In genomic region chr1:117582341-117582902, GRCh38 we compare ENCODE assay signal across 17 cellular contexts.
"Had no signal": no experiment of that assay in that cellular context is flagged by ENCODE, and none has a peak within 500 bp of the region (broad histone marks: within the 10 kb centered on the region; RNA-seq: fewer than 3 reads in every experiment).

No MANE protein-coding gene starts in this region.

- ATAC-seq: stimulated activated effector memory CD8-positive, alpha-beta T cell treated with anti-CD3 and anti-CD28 coated beads, Interleukin-12 subunit alpha, Interleukin-12 subunit beta, amount 100 ng/mL, for 72 hours; T-cell had no signal

- H3K27ac ChIP-seq: dorsolateral prefrontal cortex, epithelial cell of prostate had no signal

- H3K4me2 ChIP-seq: SK-N-SH had no signal

- H3K9me2 ChIP-seq: SK-N-SH had no signal

- H3K27me3 ChIP-seq: dorsolateral prefrontal cortex had no signal

- DNase-seq: activated CD4-positive, alpha-beta T cell treated with anti-CD3 and anti-CD28 coated beads, Interleukin-2, amount 50 U/mL, for 1 hour; activated CD8-positive, alpha-beta memory T cell treated with anti-CD3 and anti-CD28 coated beads, Interleukin-2, amount 50 U/mL, for 4 hours; activated gamma-delta T cell treated with Interleukin-2 at 50 U/mL for 16 hours; activated T-cell treated with anti-CD3 and anti-CD28 coated beads, Interleukin-2, amount 50 U/mL, for 48 hours; amniotic stem cell; central memory CD4-positive, alpha-beta T cell; dorsolateral prefrontal cortex; endodermal cell; foreskin melanocyte; midbrain; SK-N-SH; small intestine; stimulated activated CD4-positive, alpha-beta T cell treated with anti-CD3 and anti-CD28 coated beads, Interleukin-4, amount 100 ng/mL, for 1 hour; T-cell had no signal

- H3K4me3 ChIP-seq: dorsolateral prefrontal cortex, lung had no signal

- H3K9me3 ChIP-seq: SK-N-SH had no signal
